In genomic region chr20:50447817-50448216, GRCh38 we compare ENCODE assay signal across 31 cellular contexts.
"Had no signal": no experiment of that assay in that cellular context is flagged by ENCODE, and none has a peak within 500 bp of the region (broad histone marks: within the 10 kb centered on the region; RNA-seq: fewer than 3 reads in every experiment).

No MANE protein-coding gene starts in this region.

- H3K27ac Mint-ChIP-seq: naive thymus-derived CD4-positive, alpha-beta T cell; nephron progenitor cell; neural progenitor cell; stimulated activated naive B cell treated with anti-CD40 and anti-IgM and Interleukin-4, amounts not matched to agents 10 μg/mL and 1 μg/mL and 100 μg/mL, for 72 hours had no signal

- H3K9me3 Mint-ChIP-seq: immature natural killer cell, nephron progenitor cell, neural progenitor cell had no signal

- H3K9ac ChIP-seq: neural progenitor cell, parathyroid adenoma had no signal

- H3K4me1 ChIP-seq: neural progenitor cell had no signal

- H3K4me3 ChIP-seq: heart left ventricle, left lung, lower lobe of right lung, mucosa of descending colon, neural progenitor cell, right atrium auricular region, sigmoid colon, stomach, testis, thyroid gland, transverse colon, uterus had no signal

- DNase-seq: heart left ventricle; hypothalamus; immature natural killer cell; kidney; left colon; left lung; lower lobe of right lung; mammary epithelial cell; midbrain; naive thymus-derived CD4-positive, alpha-beta T cell; nephron progenitor cell; occipital lobe; sigmoid colon; small intestine; stimulated activated CD4-positive, alpha-beta T cell treated with anti-CD3 and anti-CD28 coated beads, Interleukin-1b, Interleukin-23, amount 100 ng/mL, for 48 hours; stimulated activated CD4-positive, alpha-beta T cell treated with anti-CD3 and anti-CD28 coated beads, Interleukin-2, amount 100 ng/mL, for 48 hours; stimulated activated CD4-positive, alpha-beta T cell treated with anti-CD3 and anti-CD28 coated beads, Interleukin-4, amount 100 ng/mL, for 4 hours; stimulated activated CD8-positive, alpha-beta memory T cell treated with anti-CD3 and anti-CD28 coated beads, Interleukin-4, amount 100 ng/mL, for 48 hours; stimulated activated naive B cell treated with anti-CD40 and anti-IgM and Interleukin-4, amounts not matched to agents 10 μg/mL and 1 μg/mL and 100 μg/mL, for 72 hours; stimulated activated naive CD8-positive, alpha-beta T cell treated with anti-CD3 and anti-CD28 coated beads, Interleukin-15, Interleukin-2, amounts not matched to agents 100 U/mL and 50 U/mL, for 24 hours; stomach; testis; thyroid gland; transverse colon; uterus had no signal

- H3K79me2 ChIP-seq: parathyroid adenoma had no signal

- H2AFZ ChIP-seq: neural progenitor cell, parathyroid adenoma had no signal

- H3K9me3 ChIP-seq: heart left ventricle, left lung, lower lobe of right lung, mucosa of descending colon, neutrophil, right atrium auricular region, sigmoid colon, stomach, testis, thyroid gland, transverse colon, uterus had no signal

- H3K36me3 Mint-ChIP-seq: naive thymus-derived CD4-positive, alpha-beta T cell; neural progenitor cell had no signal

- H3K27me3 ChIP-seq: heart left ventricle, left lung, neutrophil, right atrium auricular region, sigmoid colon, stomach, testis, thyroid gland, transverse colon, uterus had no signal

- H3K4me2 ChIP-seq: neural progenitor cell had no signal

- H3K36me3 ChIP-seq: heart left ventricle, left lung, lower lobe of right lung, neural progenitor cell, neutrophil, right atrium auricular region, sigmoid colon, stomach, thyroid gland, transverse colon, uterus had no signal

- FAIRE-seq: islet of Langerhans, kidney, small intestine had no signal

- H3K27ac ChIP-seq: heart left ventricle, neural progenitor cell, neutrophil, sigmoid colon, testis, uterus had no signal

- ATAC-seq: heart left ventricle; left lung; lower lobe of right lung; naive thymus-derived CD4-positive, alpha-beta T cell; stimulated activated naive B cell treated with anti-CD40 and anti-IgM and Interleukin-4, amounts not matched to agents 10 μg/mL and 1 μg/mL and 100 μg/mL, for 72 hours; stimulated activated naive CD8-positive, alpha-beta T cell treated with anti-CD3 and anti-CD28 coated beads, Interleukin-15, Interleukin-2, amounts not matched to agents 100 U/mL and 50 U/mL, for 24 hours had no signal

- H3K4me3 Mint-ChIP-seq: immature natural killer cell; naive thymus-derived CD4-positive, alpha-beta T cell; nephron progenitor cell; neural progenitor cell; stimulated activated naive B cell treated with anti-CD40 and anti-IgM and Interleukin-4, amounts not matched to agents 10 μg/mL and 1 μg/mL and 100 μg/mL, for 72 hours had no signal
